1 cellular context compared by ENCODE assay signal in the genomic region with DNA sequence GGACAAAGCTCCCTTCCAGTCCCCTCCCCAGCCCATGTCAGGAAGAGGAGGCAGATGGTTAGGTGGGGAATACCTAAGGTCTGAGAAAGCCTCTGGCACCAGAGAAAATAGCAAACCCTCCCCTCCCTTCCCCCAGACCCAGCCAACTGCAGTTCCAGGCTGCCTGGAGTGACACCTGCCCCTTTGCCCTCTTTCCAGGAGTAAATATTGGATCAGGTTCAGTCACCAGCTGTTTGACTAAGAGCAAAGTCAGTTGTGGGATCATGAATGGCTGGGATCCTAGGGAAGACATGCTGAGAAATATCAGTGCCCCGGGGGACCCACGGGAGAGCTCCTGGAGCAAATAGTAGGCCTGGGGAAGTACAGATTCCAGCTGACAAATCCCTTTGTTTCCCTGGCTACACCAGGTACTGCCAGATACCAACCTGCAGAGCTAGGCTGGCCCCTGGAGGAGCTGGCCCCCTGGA.
TF ChIP-seq lines count a peak whose summit lies in the region.

No MANE protein-coding gene starts in this region.

TF ChIP-seq in HepG2, 621 proteins besides CTCF, POLR2A, EP300 and RAD21 (continued from another document and continues in another):
- TF ChIP-seq, protein P1, sequence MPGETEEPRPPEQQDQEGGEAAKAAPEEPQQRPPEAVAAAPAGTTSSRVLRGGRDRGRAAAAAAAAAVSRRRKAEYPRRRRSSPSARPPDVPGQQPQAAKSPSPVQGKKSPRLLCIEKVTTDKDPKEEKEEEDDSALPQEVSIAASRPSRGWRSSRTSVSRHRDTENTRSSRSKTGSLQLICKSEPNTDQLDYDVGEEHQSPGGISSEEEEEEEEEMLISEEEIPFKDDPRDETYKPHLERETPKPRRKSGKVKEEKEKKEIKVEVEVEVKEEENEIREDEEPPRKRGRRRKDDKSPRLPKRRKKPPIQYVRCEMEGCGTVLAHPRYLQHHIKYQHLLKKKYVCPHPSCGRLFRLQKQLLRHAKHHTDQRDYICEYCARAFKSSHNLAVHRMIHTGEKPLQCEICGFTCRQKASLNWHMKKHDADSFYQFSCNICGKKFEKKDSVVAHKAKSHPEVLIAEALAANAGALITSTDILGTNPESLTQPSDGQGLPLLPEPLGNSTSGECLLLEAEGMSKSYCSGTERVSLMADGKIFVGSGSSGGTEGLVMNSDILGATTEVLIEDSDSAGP (CRISPR knock-in tag; IDR thresholded peaks at IDR 0.05; ENCODE audit: borderline replicate concordance), result peak; percentile 66
- TF ChIP-seq TP53 (CRISPR knock-in tag; conservative IDR thresholded peaks at IDR 0.05) (no peak), ZNF670 (CRISPR knock-in tag; IDR thresholded peaks at IDR 0.05; ENCODE audit: borderline replicate concordance) (no peak), HMGA1 (CRISPR knock-in tag; conservative IDR thresholded peaks at IDR 0.05) (no peak), ZNF557 (CRISPR knock-in tag; IDR thresholded peaks at IDR 0.05) (no peak), ZNF562 (CRISPR knock-in tag; IDR thresholded peaks at IDR 0.05; ENCODE audit: borderline replicate concordance) (no peak), ZNF614 (CRISPR knock-in tag; IDR thresholded peaks at IDR 0.05; ENCODE audit: borderline replicate concordance) (no peak; the same call in 1 of the 2 replicates), ZBTB21 (CRISPR knock-in tag; IDR thresholded peaks at IDR 0.05) (no peak), ATF5 (CRISPR knock-in tag; IDR thresholded peaks at IDR 0.05; ENCODE audit: low read depth) (no peak), ZNF839 (CRISPR knock-in tag; IDR thresholded peaks at IDR 0.05; ENCODE audit: borderline replicate concordance) (no peak), MAFF (IDR thresholded peaks at IDR 0.05; ENCODE audit: low read depth, low read length) (no peak), WIZ (CRISPR knock-in tag; IDR thresholded peaks at IDR 0.05) (no peak), KAT8 (CRISPR knock-in tag; IDR thresholded peaks at IDR 0.05) (0 out of 2 replicates have a peak, but pooled peaks have one; percentile 33), ZZZ3 (CRISPR knock-in tag; IDR thresholded peaks at IDR 0.05; ENCODE audit: borderline replicate concordance) (no peak), NFRKB (IDR thresholded peaks at IDR 0.05) (no peak), HMG20A (CRISPR knock-in tag; IDR thresholded peaks at IDR 0.05; ENCODE audit: borderline replicate concordance) (peak; percentile 78; the same call in 1 of the 2 replicates), HES4 (CRISPR knock-in tag; IDR thresholded peaks at IDR 0.05; ENCODE audit: borderline replicate concordance) (no peak), ZNF326 (CRISPR knock-in tag; IDR thresholded peaks at IDR 0.05; ENCODE audit: borderline replicate concordance) (no peak), ZNF720 (CRISPR knock-in tag; IDR thresholded peaks at IDR 0.05) (no peak), SAP130 (CRISPR knock-in tag; IDR thresholded peaks at IDR 0.05; ENCODE audit: low read depth) (peak; percentile 92), ZBTB26 (CRISPR knock-in tag; IDR thresholded peaks at IDR 0.05; ENCODE audit: borderline replicate concordance) (no peak)
- TF ChIP-seq, protein P2, sequence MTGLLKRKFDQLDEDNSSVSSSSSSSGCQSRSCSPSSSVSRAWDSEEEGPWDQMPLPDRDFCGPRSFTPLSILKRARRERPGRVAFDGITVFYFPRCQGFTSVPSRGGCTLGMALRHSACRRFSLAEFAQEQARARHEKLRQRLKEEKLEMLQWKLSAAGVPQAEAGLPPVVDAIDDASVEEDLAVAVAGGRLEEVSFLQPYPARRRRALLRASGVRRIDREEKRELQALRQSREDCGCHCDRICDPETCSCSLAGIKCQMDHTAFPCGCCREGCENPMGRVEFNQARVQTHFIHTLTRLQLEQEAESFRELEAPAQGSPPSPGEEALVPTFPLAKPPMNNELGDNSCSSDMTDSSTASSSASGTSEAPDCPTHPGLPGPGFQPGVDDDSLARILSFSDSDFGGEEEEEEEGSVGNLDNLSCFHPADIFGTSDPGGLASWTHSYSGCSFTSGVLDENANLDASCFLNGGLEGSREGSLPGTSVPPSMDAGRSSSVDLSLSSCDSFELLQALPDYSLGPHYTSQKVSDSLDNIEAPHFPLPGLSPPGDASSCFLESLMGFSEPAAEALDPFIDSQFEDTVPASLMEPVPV (CRISPR knock-in tag; IDR thresholded peaks at IDR 0.05), result 0 out of 2 replicates have a peak, but pooled peaks have one; percentile 44
- TF ChIP-seq, protein P3, sequence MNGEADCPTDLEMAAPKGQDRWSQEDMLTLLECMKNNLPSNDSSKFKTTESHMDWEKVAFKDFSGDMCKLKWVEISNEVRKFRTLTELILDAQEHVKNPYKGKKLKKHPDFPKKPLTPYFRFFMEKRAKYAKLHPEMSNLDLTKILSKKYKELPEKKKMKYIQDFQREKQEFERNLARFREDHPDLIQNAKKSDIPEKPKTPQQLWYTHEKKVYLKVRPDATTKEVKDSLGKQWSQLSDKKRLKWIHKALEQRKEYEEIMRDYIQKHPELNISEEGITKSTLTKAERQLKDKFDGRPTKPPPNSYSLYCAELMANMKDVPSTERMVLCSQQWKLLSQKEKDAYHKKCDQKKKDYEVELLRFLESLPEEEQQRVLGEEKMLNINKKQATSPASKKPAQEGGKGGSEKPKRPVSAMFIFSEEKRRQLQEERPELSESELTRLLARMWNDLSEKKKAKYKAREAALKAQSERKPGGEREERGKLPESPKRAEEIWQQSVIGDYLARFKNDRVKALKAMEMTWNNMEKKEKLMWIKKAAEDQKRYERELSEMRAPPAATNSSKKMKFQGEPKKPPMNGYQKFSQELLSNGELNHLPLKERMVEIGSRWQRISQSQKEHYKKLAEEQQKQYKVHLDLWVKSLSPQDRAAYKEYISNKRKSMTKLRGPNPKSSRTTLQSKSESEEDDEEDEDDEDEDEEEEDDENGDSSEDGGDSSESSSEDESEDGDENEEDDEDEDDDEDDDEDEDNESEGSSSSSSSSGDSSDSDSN (CRISPR knock-in tag; IDR thresholded peaks at IDR 0.05), result peak; percentile 40
- TF ChIP-seq, protein P4, sequence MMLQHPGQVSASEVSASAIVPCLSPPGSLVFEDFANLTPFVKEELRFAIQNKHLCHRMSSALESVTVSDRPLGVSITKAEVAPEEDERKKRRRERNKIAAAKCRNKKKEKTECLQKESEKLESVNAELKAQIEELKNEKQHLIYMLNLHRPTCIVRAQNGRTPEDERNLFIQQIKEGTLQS (CRISPR knock-in tag; IDR thresholded peaks at IDR 0.05), result no peak
- TF ChIP-seq, protein P5, sequence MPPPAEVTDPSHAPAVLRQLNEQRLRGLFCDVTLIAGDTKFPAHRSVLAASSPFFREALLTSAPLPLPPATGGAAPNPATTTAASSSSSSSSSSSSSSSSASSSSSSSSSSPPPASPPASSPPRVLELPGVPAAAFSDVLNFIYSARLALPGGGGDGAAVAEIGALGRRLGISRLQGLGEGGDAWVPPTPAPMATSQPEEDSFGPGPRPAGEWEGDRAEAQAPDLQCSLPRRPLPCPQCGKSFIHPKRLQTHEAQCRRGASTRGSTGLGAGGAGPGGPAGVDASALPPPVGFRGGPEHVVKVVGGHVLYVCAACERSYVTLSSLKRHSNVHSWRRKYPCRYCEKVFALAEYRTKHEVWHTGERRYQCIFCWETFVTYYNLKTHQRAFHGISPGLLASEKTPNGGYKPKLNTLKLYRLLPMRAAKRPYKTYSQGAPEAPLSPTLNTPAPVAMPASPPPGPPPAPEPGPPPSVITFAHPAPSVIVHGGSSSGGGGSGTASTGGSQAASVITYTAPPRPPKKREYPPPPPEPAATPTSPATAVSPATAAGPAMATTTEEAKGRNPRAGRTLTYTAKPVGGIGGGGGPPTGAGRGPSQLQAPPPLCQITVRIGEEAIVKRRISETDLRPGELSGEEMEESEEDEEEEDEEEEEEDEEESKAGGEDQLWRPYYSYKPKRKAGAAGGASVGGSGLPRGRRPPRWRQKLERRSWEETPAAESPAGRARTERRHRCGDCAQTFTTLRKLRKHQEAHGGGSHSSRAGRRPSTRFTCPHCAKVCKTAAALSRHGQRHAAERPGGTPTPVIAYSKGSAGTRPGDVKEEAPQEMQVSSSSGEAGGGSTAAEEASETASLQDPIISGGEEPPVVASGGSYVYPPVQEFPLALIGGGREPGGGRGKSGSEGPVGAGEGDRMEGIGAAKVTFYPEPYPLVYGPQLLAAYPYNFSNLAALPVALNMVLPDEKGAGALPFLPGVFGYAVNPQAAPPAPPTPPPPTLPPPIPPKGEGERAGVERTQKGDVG (CRISPR knock-in tag; IDR thresholded peaks at IDR 0.05; ENCODE audit: borderline replicate concordance), result no peak
- TF ChIP-seq, protein P6, sequence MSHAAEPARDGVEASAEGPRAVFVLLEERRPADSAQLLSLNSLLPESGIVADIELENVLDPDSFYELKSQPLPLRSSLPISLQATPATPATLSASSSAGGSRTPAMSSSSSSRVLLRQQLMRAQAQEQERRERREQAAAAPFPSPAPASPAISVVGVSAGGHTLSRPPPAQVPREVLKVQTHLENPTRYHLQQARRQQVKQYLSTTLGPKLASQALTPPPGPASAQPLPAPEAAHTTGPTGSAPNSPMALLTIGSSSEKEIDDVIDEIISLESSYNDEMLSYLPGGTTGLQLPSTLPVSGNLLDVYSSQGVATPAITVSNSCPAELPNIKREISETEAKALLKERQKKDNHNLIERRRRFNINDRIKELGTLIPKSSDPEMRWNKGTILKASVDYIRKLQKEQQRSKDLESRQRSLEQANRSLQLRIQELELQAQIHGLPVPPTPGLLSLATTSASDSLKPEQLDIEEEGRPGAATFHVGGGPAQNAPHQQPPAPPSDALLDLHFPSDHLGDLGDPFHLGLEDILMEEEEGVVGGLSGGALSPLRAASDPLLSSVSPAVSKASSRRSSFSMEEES (CRISPR knock-in tag; IDR thresholded peaks at IDR 0.05), result peak; percentile 22; the same call in 1 of the 2 replicates
- TF ChIP-seq, protein P7, sequence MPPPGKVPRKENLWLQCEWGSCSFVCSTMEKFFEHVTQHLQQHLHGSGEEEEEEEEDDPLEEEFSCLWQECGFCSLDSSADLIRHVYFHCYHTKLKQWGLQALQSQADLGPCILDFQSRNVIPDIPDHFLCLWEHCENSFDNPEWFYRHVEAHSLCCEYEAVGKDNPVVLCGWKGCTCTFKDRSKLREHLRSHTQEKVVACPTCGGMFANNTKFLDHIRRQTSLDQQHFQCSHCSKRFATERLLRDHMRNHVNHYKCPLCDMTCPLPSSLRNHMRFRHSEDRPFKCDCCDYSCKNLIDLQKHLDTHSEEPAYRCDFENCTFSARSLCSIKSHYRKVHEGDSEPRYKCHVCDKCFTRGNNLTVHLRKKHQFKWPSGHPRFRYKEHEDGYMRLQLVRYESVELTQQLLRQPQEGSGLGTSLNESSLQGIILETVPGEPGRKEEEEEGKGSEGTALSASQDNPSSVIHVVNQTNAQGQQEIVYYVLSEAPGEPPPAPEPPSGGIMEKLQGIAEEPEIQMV (CRISPR knock-in tag; IDR thresholded peaks at IDR 0.05; ENCODE audit: low read depth), result 0 out of 2 replicates have a peak, but pooled peaks have one; percentile 45
- TF ChIP-seq, protein P8, sequence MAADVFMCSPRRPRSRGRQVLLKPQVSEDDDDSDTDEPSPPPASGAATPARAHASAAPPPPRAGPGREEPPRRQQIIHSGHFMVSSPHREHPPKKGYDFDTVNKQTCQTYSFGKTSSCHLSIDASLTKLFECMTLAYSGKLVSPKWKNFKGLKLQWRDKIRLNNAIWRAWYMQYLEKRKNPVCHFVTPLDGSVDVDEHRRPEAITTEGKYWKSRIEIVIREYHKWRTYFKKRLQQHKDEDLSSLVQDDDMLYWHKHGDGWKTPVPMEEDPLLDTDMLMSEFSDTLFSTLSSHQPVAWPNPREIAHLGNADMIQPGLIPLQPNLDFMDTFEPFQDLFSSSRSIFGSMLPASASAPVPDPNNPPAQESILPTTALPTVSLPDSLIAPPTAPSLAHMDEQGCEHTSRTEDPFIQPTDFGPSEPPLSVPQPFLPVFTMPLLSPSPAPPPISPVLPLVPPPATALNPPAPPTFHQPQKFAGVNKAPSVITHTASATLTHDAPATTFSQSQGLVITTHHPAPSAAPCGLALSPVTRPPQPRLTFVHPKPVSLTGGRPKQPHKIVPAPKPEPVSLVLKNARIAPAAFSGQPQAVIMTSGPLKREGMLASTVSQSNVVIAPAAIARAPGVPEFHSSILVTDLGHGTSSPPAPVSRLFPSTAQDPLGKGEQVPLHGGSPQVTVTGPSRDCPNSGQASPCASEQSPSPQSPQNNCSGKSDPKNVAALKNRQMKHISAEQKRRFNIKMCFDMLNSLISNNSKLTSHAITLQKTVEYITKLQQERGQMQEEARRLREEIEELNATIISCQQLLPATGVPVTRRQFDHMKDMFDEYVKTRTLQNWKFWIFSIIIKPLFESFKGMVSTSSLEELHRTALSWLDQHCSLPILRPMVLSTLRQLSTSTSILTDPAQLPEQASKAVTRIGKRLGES (CRISPR knock-in tag; IDR thresholded peaks at IDR 0.05; ENCODE audit: borderline replicate concordance), result no peak
- TF ChIP-seq, protein P9, sequence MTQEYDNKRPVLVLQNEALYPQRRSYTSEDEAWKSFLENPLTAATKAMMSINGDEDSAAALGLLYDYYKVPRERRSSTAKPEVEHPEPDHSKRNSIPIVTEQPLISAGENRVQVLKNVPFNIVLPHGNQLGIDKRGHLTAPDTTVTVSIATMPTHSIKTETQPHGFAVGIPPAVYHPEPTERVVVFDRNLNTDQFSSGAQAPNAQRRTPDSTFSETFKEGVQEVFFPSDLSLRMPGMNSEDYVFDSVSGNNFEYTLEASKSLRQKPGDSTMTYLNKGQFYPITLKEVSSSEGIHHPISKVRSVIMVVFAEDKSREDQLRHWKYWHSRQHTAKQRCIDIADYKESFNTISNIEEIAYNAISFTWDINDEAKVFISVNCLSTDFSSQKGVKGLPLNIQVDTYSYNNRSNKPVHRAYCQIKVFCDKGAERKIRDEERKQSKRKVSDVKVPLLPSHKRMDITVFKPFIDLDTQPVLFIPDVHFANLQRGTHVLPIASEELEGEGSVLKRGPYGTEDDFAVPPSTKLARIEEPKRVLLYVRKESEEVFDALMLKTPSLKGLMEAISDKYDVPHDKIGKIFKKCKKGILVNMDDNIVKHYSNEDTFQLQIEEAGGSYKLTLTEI (CRISPR knock-in tag; conservative IDR thresholded peaks at IDR 0.05), result no peak
- TF ChIP-seq, protein P10, sequence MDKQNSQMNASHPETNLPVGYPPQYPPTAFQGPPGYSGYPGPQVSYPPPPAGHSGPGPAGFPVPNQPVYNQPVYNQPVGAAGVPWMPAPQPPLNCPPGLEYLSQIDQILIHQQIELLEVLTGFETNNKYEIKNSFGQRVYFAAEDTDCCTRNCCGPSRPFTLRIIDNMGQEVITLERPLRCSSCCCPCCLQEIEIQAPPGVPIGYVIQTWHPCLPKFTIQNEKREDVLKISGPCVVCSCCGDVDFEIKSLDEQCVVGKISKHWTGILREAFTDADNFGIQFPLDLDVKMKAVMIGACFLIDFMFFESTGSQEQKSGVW (CRISPR knock-in tag; IDR thresholded peaks at IDR 0.05; ENCODE audit: borderline replicate concordance), result no peak
